ENCODE assay signal across 13 cellular contexts in genomic region chr10:91022924-91023707, GRCh38.
DNase-seq lines count a peak whose midpoint lies in the region; ATAC-seq and TF ChIP-seq lines count a peak whose summit lies in the region.
"Had no signal": no experiment of that assay in that cellular context is flagged by ENCODE, and none has a peak within 500 bp of the region (broad histone marks: within the 10 kb centered on the region; RNA-seq: fewer than 3 reads in every experiment).

No MANE protein-coding gene starts in this region.

- peak overlapping the region; percentile 12 for H3K4me3 ChIP-seq in osteoblast (ENCODE audit: insufficient read depth, low read length)
- H3K4me3 ChIP-seq: K562 had no signal

- peak overlapping the region; percentile 30 for H2AFZ ChIP-seq in osteoblast (ENCODE audit: low read length)

- no peak for DNase-seq in Right ventricle myocardium inferior (ENCODE audit: missing footprints)
- DNase-seq in cardiac septum (ENCODE audit: low spot score), result no peak
- DNase-seq in left ventricle myocardium superior, result no peak
- peak; percentile 44 for DNase-seq in osteoblast (ENCODE audit: insufficient read length, low spot score, missing footprints)
- DNase-seq in SKM-1 treated with dmso at 0.1 percent for 144 hours (lab: John Stamatoyannopoulos, UW; ENCODE audit: unreplicated experiment), result no peak
- no peak for DNase-seq in NK-92 treated with Interleukin-12 subunit alpha and Interleukin-12 subunit beta, amount 100 ng/mL, for 24 hours (lab: John Stamatoyannopoulos, UW)
- no peak for DNase-seq in Kasumi-1 (lab: John Stamatoyannopoulos, UW)
- no peak for DNase-seq in HEK293T (ENCODE audit: extremely low spot score)
- DNase-seq: 8988T; activated CD4-positive, alpha-beta T cell treated with anti-CD3 and anti-CD28 coated beads for 4 hours; CD8-positive, alpha-beta memory T cell; stimulated activated naive CD8-positive, alpha-beta T cell treated with anti-CD3 and anti-CD28 coated beads, Interleukin-15, amount 100 ng/mL, for 72 hours had no signal

- peaks cover 12% of the 10 kb centered on the region for H3K4me1 ChIP-seq in osteoblast (ENCODE audit: insufficient read depth, low read length)

- no peaks in the 10 kb centered on the region for H3K27me3 ChIP-seq in osteoblast (ENCODE audit: insufficient read depth, low read length)

- CTCF ChIA-PET in HEK293T (lab: Yijun Ruan, JAX), result interaction anchor here (1.5 kb wide), 1 partner anchor 367 kb away, joined by 4 read pairs; no protein-coding TSS in a partner anchor

- TF ChIP-seq CTCF in osteoblast (IDR thresholded peaks at IDR 0.05; ENCODE audit: extremely low read depth, low read depth, low read length), result no peak

- peak overlapping the region; percentile 34 for H3K4me2 ChIP-seq in osteoblast (ENCODE audit: insufficient read depth, low read length)

- no peaks in the 10 kb centered on the region for H3K36me3 ChIP-seq in osteoblast (ENCODE audit: insufficient read depth, low read length)

- H3K27ac ChIP-seq in osteoblast (ENCODE audit: low read depth, low read length), result no peak overlapping the region

- H3K9me3 ChIP-seq in osteoblast (ENCODE audit: low read depth, low read length), result no peaks in the 10 kb centered on the region

- POLR2A ChIA-PET in HEK293T (lab: Yijun Ruan, JAX), result no interaction called here

- H4K20me1 ChIP-seq in osteoblast (ENCODE audit: insufficient read depth, low read length), result no peaks in the 10 kb centered on the region

- no peaks in the 10 kb centered on the region for H3K79me2 ChIP-seq in osteoblast (ENCODE audit: insufficient read depth, low read length)

- ATAC-seq in Right ventricle myocardium inferior (peak; percentile 91), left ventricle myocardium superior (peak; percentile 92)
- ATAC-seq: K562; stimulated activated naive CD8-positive, alpha-beta T cell treated with anti-CD3 and anti-CD28 coated beads, Interleukin-15, amount 100 ng/mL, for 72 hours had no signal

- intact Hi-C loops in Right ventricle myocardium inferior (cut with DNase I) (no loop called here), cardiac septum (cut with DNase I) (loop anchor here (5.0 kb wide), 1 partner anchor 224 kb away; no protein-coding TSS in a partner anchor), left ventricle myocardium superior (cut with micrococcal nuclease) (no loop called here)

TF ChIP-seq in HEK293T, 16 proteins besides CTCF, POLR2A, EP300 and RAD21:
- no peak for TF ChIP-seq ELF4 (IDR thresholded peaks at IDR 0.05)
- TF ChIP-seq FOXA1 (IDR thresholded peaks at IDR 0.05), result no peak
- no peak for TF ChIP-seq CTBP1 (IDR thresholded peaks at IDR 0.05; ENCODE audit: borderline replicate concordance)
- TF ChIP-seq FOXK2 (IDR thresholded peaks at IDR 0.05), result no peak
- TF ChIP-seq ARNT (IDR thresholded peaks at IDR 0.05), result no peak
- no peak for TF ChIP-seq ZNF384 (IDR thresholded peaks at IDR 0.05)
- TF ChIP-seq LEF1 (IDR thresholded peaks at IDR 0.05; ENCODE audit: borderline replicate concordance), result no peak
- TF ChIP-seq NFRKB (IDR thresholded peaks at IDR 0.05), result no peak
- no peak for TF ChIP-seq BHLHE40 (IDR thresholded peaks at IDR 0.05; ENCODE audit: borderline replicate concordance)
- no peak for TF ChIP-seq SUZ12 (IDR thresholded peaks at IDR 0.05)
- no peak for TF ChIP-seq PKNOX1 (IDR thresholded peaks at IDR 0.05)
- no peak for TF ChIP-seq SP1 (IDR thresholded peaks at IDR 0.05)
- no peak for TF ChIP-seq HDGF (IDR thresholded peaks at IDR 0.05; ENCODE audit: borderline replicate concordance)
- TF ChIP-seq TARDBP (IDR thresholded peaks at IDR 0.05), result no peak
- no peak for TF ChIP-seq L3MBTL2 (conservative IDR thresholded peaks at IDR 0.05)
- no peak for TF ChIP-seq FOXM1 (IDR thresholded peaks at IDR 0.05; ENCODE audit: borderline replicate concordance)
TF ChIP-seq in HEK293T: peak in this region for 0.
